In genomic region chr1:45518910-45519309, GRCh38 we compare ENCODE assay signal across 8 cellular contexts. TPM values are rescaled to one million over a fixed set of nuclear protein-coding genes. Genes with fewer than 3 reads are reported as not detected.
DNase-seq lines count a peak whose midpoint lies in the region; ATAC-seq and TF ChIP-seq lines count a peak whose summit lies in the region.

No MANE protein-coding gene starts in this region.

- H3K4me3 Mint-ChIP-seq in nephron progenitor cell (peak overlapping the region; percentile 97), endothelial cell (ENCODE audit: unreplicated experiment) (no peak overlapping the region)

- TF ChIP-seq CTCF in nephron progenitor cell (IDR thresholded peaks at IDR 0.05) (no peak), endothelial cell (IDR thresholded peaks at IDR 0.05; ENCODE audit: unreplicated experiment) (no peak)

- H3K36me3 Mint-ChIP-seq in nephron progenitor cell (ENCODE audit: low read depth) (peaks cover 34% of the 10 kb centered on the region), endothelial cell (ENCODE audit: low read depth, unreplicated experiment) (peaks cover 32% of the 10 kb centered on the region)

- H3K27ac Mint-ChIP-seq in nephron progenitor cell (peak overlapping the region; percentile 22), endothelial cell (ENCODE audit: unreplicated experiment) (no peak overlapping the region)

- DNase-seq in DMS 273 treated with DMSO at 0.1 percent for 48 hours (lab: John Stamatoyannopoulos, UW) (peak; percentile 85), NCI-H524 treated with DMSO at 0.1 percent for 48 hours (lab: John Stamatoyannopoulos, UW) (peak; percentile 87), cerebellum (ENCODE audit: low spot score) (peak; percentile 67), nephron progenitor cell (no peak), endothelial cell (ENCODE audit: low spot score) (no peak), ureter (ENCODE audit: low spot score) (no peak)

- H3K27me3 Mint-ChIP-seq in nephron progenitor cell (ENCODE audit: low read depth, poor library complexity) (no peaks in the 10 kb centered on the region), endothelial cell (ENCODE audit: unreplicated experiment) (peaks cover 5% of the 10 kb centered on the region)

- ATAC-seq in GM18511 (IDR thresholded peaks at IDR 0.05; ENCODE audit: unreplicated experiment) (no peak), GM19035 (IDR thresholded peaks at IDR 0.05; ENCODE audit: unreplicated experiment) (no peak)

- H3K4me1 Mint-ChIP-seq in nephron progenitor cell (peaks cover 49% of the 10 kb centered on the region), endothelial cell (ENCODE audit: unreplicated experiment) (peaks cover 16% of the 10 kb centered on the region)

- H3K9me3 Mint-ChIP-seq in nephron progenitor cell (no peaks in the 10 kb centered on the region), endothelial cell (ENCODE audit: unreplicated experiment) (no peaks in the 10 kb centered on the region)

RNA-seq across cellular contexts. Expression of gene PRDX1, which starts 2.8 kb away (rescaled TPM):
- total RNA-seq in cerebellum (175 TPM), endothelial cell (ENCODE audit: unreplicated experiment) (325 TPM), ureter (351 TPM)

RNA-seq across cellular contexts. Expression of gene MMACHC, which starts 18.8 kb away (rescaled TPM):
- total RNA-seq in cerebellum (3.1 TPM), endothelial cell (ENCODE audit: unreplicated experiment) (5.8 TPM), ureter (9.7 TPM)

RNA-seq across cellular contexts. Expression of gene CCDC163, which starts 19.0 kb away (rescaled TPM):
- 0.27 TPM for total RNA-seq in cerebellum
- 4.8 TPM for total RNA-seq in endothelial cell (ENCODE audit: unreplicated experiment)
- 3.2 TPM for total RNA-seq in ureter

RNA-seq across cellular contexts. Expression of gene TESK2, which starts 27.9 kb away (rescaled TPM):
- total RNA-seq in cerebellum, result 0.64 TPM
- total RNA-seq in endothelial cell (ENCODE audit: unreplicated experiment), result 8.0 TPM
- total RNA-seq in ureter, result 12.3 TPM

RNA-seq across cellular contexts. Expression of gene AKR1A1, which starts 31.7 kb away (rescaled TPM):
- total RNA-seq in cerebellum, result 47.0 TPM
- total RNA-seq in endothelial cell (ENCODE audit: unreplicated experiment), result 125 TPM
- 120 TPM for total RNA-seq in ureter

Comparison
In these comparisons a context has a peak if more than half of its experiments do, and no peak if none do; other contexts are left out.
1. DNase-seq: peak in DMS 273 treated with DMSO at 0.1 percent for 48 hours (single experiment), NCI-H524 treated with DMSO at 0.1 percent for 48 hours (single experiment) and cerebellum (single experiment); none in nephron progenitor cell (single experiment), endothelial cell (single experiment) and ureter (single experiment).